15 cellular contexts compared by ENCODE assay signal in genomic region chr15:98939311-98940080, GRCh38.
DNase-seq lines count a peak whose midpoint lies in the region; ATAC-seq and TF ChIP-seq lines count a peak whose summit lies in the region.
"Had no signal": no experiment of that assay in that cellular context is flagged by ENCODE, and none has a peak within 500 bp of the region (broad histone marks: within the 10 kb centered on the region; RNA-seq: fewer than 3 reads in every experiment).

No MANE protein-coding gene starts in this region.

- no peak for ATAC-seq in HG02852 (IDR thresholded peaks at IDR 0.05; ENCODE audit: unreplicated experiment)
- ATAC-seq: CD8-positive, alpha-beta T cell; GM23338 had no signal

- H3K36me3 ChIP-seq in thyroid gland (peaks cover 0 to 3% of the 10 kb centered on the region in 2 donors), ascending aorta (peaks cover 41 to 92% of the 10 kb centered on the region in 2 donors)

- DNase-seq in DMS79 treated with DMSO at 0.1 percent for 48 hours (lab: John Stamatoyannopoulos, UW) (peak; percentile 34), NCI-H1092 treated with DMSO at 0.1 percent for 48 hours (lab: John Stamatoyannopoulos, UW) (peak; percentile 19), chondrocyte (ENCODE audit: low spot score) (peak; percentile 35), thyroid gland (peak; percentile 85), C1 segment of cervical spinal cord (lab: John Stamatoyannopoulos, UW) (no peak), ascending aorta (ENCODE audit: low spot score in 2 of 2) (no peak)
- DNase-seq: CD8-positive, alpha-beta T cell; COR-L47; DMS153; GF-D8; H7; IMR-90 had no signal

- 27 to 33% methylated on average over 12 to 13 of the region's 13 CpGs for WGBS in thyroid gland, 2 donors

- H3K9me3 Mint-ChIP-seq in chondrocyte (ENCODE audit: low read depth): no peaks in the 10 kb centered on the region
- H3K9me3 Mint-ChIP-seq: CD8-positive, alpha-beta T cell; GM23338 had no signal

- intact Hi-C loops in thyroid gland (cut with DNase I): no loop called here
- intact Hi-C loops in ascending aorta (cut with DNase I): no loop called here

- H3K4me1 ChIP-seq in thyroid gland (peaks cover 60 to 62% of the 10 kb centered on the region in 2 donors), ascending aorta (peaks cover 0 to 11% of the 10 kb centered on the region in 2 donors)

- no peak overlapping the region for H3K4me3 Mint-ChIP-seq in chondrocyte (ENCODE audit: unreplicated experiment)
- H3K4me3 Mint-ChIP-seq: B cell; CD8-positive, alpha-beta T cell; GM23338 had no signal

- peaks cover 46% of the 10 kb centered on the region for H3K36me3 Mint-ChIP-seq in chondrocyte (ENCODE audit: low read depth)

- H3K27me3 ChIP-seq in thyroid gland: no peaks in the 10 kb centered on the region
- no peaks in the 10 kb centered on the region for H3K27me3 ChIP-seq in ascending aorta

- H3K9me3 ChIP-seq in thyroid gland (no peaks in the 10 kb centered on the region), ascending aorta (no peaks in the 10 kb centered on the region)

- no peak for TF ChIP-seq CTCF in chondrocyte (IDR thresholded peaks at IDR 0.05)
- peak in 4 of 6 experiments; percentile 15 to 48 (median 33) for TF ChIP-seq CTCF in thyroid gland (IDR thresholded peaks at IDR 0.05)
- no peak for TF ChIP-seq CTCF in ascending aorta (IDR thresholded peaks at IDR 0.05)

- peak overlapping the region; percentile 93 to 97 (median 93) for H3K27ac ChIP-seq in thyroid gland
- H3K27ac ChIP-seq in ascending aorta: no peak overlapping the region

- peaks cover 28% of the 10 kb centered on the region for H3K4me1 Mint-ChIP-seq in chondrocyte (ENCODE audit: low read depth)
- H3K4me1 Mint-ChIP-seq: B cell, GM23338 had no signal

- no peaks in the 10 kb centered on the region for H3K27me3 Mint-ChIP-seq in chondrocyte (ENCODE audit: low read depth)
- H3K27me3 Mint-ChIP-seq: B cell had no signal

- H3K4me3 ChIP-seq in thyroid gland (replicated peaks in 1 of 3) (no peak overlapping the region), ascending aorta (no peak overlapping the region)
- H3K4me3 ChIP-seq: GM23338 had no signal

- H3K27ac Mint-ChIP-seq in chondrocyte (ENCODE audit: unreplicated experiment): no peak overlapping the region
- H3K27ac Mint-ChIP-seq: B cell; CD8-positive, alpha-beta T cell; GM23338 had no signal

- TF ChIP-seq POLR2A in thyroid gland (IDR thresholded peaks at IDR 0.05): peak in 1 of 2 donors; percentile 45

Comparison
In these comparisons a context has a peak if more than half of its experiments do, and no peak if none do; other contexts are left out.
1. DNase-seq: peak in DMS79 treated with DMSO at 0.1 percent for 48 hours (single experiment), NCI-H1092 treated with DMSO at 0.1 percent for 48 hours (single experiment), chondrocyte (single experiment) and thyroid gland (2 of 2); none in C1 segment of cervical spinal cord (0 of 14) and ascending aorta (0 of 2).
2. CTCF ChIP-seq: peak in thyroid gland (4 of 6); none in chondrocyte (single experiment) and ascending aorta (0 of 3).
3. H3K27ac ChIP-seq: peak in thyroid gland (3 of 3); none in ascending aorta (0 of 2).